29 cellular contexts compared by ENCODE assay signal in the genomic region with DNA sequence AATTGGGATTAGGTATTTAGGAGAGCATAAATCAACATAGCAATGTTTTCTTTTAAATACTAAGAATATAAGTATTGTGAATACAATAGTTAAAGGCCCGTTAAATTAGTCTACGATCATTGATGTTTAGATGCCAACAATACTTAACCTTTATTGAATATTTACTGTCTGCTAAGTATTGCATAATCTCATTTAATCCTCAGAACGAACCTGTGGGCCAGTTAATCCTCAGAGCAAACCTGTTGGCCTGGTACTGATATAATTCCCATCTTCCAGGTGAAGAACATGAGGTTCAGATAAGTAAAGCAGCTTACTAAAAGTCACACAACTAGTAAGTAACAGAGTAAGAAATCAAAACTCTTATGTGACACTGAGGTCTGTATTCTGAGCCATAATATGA. TPM values are rescaled to one million over a fixed set of nuclear protein-coding genes. Genes with fewer than 3 reads are reported as not detected.
"Had no signal": no experiment of that assay in that cellular context is flagged by ENCODE, and none has a peak within 500 bp of the region (broad histone marks: within the 10 kb centered on the region; RNA-seq: fewer than 3 reads in every experiment).

No MANE protein-coding gene starts in this region.

- DNase-seq: activated CD4-positive, alpha-beta T cell treated with anti-CD3 and anti-CD28 coated beads for 4 hours; activated CD4-positive, alpha-beta T cell treated with anti-CD3 and anti-CD28 coated beads, Interleukin-2, amount 10 ng/mL, durations not matched to agents 7 days and 5 days; activated CD4-positive, alpha-beta T cell treated with anti-CD3 and anti-CD28 coated beads, Interleukin-2, amount 50 U/mL, for 48 hours; activated CD4-positive, CD25-positive, alpha-beta regulatory T cell; activated CD4-positive, CD25-positive, alpha-beta regulatory T cell treated with anti-CD3 and anti-CD28 coated beads, Interleukin-2, amount 50 U/mL, for 72 hours; activated CD8-positive, alpha-beta memory T cell treated with anti-CD3 and anti-CD28 coated beads for 24 hours; activated CD8-positive, alpha-beta T cell treated with anti-CD3 and anti-CD28 coated beads for 36 hours; activated effector memory CD4-positive, alpha-beta T cell treated with anti-CD3 and anti-CD28 coated beads, Interleukin-2, amount 50 U/mL, for 16 hours; activated naive CD4-positive, alpha-beta T cell treated with anti-CD3 and anti-CD28 coated beads for 36 hours; activated naive CD8-positive, alpha-beta T cell treated with anti-CD3 and anti-CD28 coated beads, Interleukin-2, amount 10 ng/mL, durations not matched to agents 7 days and 5 days; activated T-cell treated with anti-CD3 and anti-CD28 coated beads, Interleukin-2, amount 50 U/mL, for 48 hours; amniotic stem cell; aorta; body of pancreas; caudate nucleus; cortex of kidney; dermis blood vessel endothelial cell; effector CD4-positive, alpha-beta T cell; effector memory CD8-positive, alpha-beta T cell; erythroblast; esophagus squamous epithelium; foreskin melanocyte; heart right ventricle; T-helper 2 cell had no signal

- H3K4me3 ChIP-seq: body of pancreas, esophagus squamous epithelium, gastroesophageal sphincter, heart right ventricle, hepatocyte had no signal

- H3K27ac ChIP-seq: body of pancreas, esophagus squamous epithelium, gastroesophageal sphincter, heart right ventricle had no signal

- H3K27me3 Mint-ChIP-seq: activated CD4-positive, alpha-beta T cell treated with anti-CD3 and anti-CD28 coated beads, Interleukin-2, amount 10 ng/mL, durations not matched to agents 7 days and 5 days; activated CD8-positive, alpha-beta T cell treated with anti-CD3 and anti-CD28 coated beads for 36 hours; activated naive CD4-positive, alpha-beta T cell treated with anti-CD3 and anti-CD28 coated beads, Interleukin-2, amount 50 U/mL, for 24 hours; activated naive CD8-positive, alpha-beta T cell treated with anti-CD3 and anti-CD28 coated beads, Interleukin-2, amount 10 ng/mL, durations not matched to agents 7 days and 5 days; effector memory CD8-positive, alpha-beta T cell had no signal

- H3K9me3 ChIP-seq: body of pancreas, esophagus squamous epithelium, gastroesophageal sphincter, heart right ventricle had no signal

- H3K27ac Mint-ChIP-seq: activated CD4-positive, alpha-beta T cell treated with anti-CD3 and anti-CD28 coated beads, Interleukin-2, amount 10 ng/mL, durations not matched to agents 7 days and 5 days; activated CD8-positive, alpha-beta T cell treated with anti-CD3 and anti-CD28 coated beads for 36 hours; activated naive CD4-positive, alpha-beta T cell treated with anti-CD3 and anti-CD28 coated beads for 36 hours; activated naive CD4-positive, alpha-beta T cell treated with anti-CD3 and anti-CD28 coated beads, Interleukin-2, amount 50 U/mL, for 24 hours; activated naive CD8-positive, alpha-beta T cell treated with anti-CD3 and anti-CD28 coated beads, Interleukin-2, amount 10 ng/mL, durations not matched to agents 7 days and 5 days; effector memory CD8-positive, alpha-beta T cell had no signal

- H3K27me3 ChIP-seq: body of pancreas, esophagus squamous epithelium, gastroesophageal sphincter, heart right ventricle, hepatocyte had no signal

- H3K4me3 Mint-ChIP-seq: activated CD4-positive, alpha-beta T cell treated with anti-CD3 and anti-CD28 coated beads, Interleukin-2, amount 10 ng/mL, durations not matched to agents 7 days and 5 days; activated CD8-positive, alpha-beta T cell treated with anti-CD3 and anti-CD28 coated beads for 36 hours; activated naive CD4-positive, alpha-beta T cell treated with anti-CD3 and anti-CD28 coated beads for 36 hours; activated naive CD4-positive, alpha-beta T cell treated with anti-CD3 and anti-CD28 coated beads, Interleukin-2, amount 50 U/mL, for 24 hours; activated naive CD8-positive, alpha-beta T cell treated with anti-CD3 and anti-CD28 coated beads, Interleukin-2, amount 10 ng/mL, durations not matched to agents 7 days and 5 days; effector memory CD8-positive, alpha-beta T cell had no signal

- H2AFZ ChIP-seq: hepatocyte had no signal

- ATAC-seq: activated CD8-positive, alpha-beta T cell treated with anti-CD3 and anti-CD28 coated beads for 36 hours; body of pancreas; effector memory CD8-positive, alpha-beta T cell; gastroesophageal sphincter; heart right ventricle had no signal

- H3K9me3 Mint-ChIP-seq: activated CD4-positive, alpha-beta T cell treated with anti-CD3 and anti-CD28 coated beads, Interleukin-2, amount 10 ng/mL, durations not matched to agents 7 days and 5 days; activated CD8-positive, alpha-beta T cell treated with anti-CD3 and anti-CD28 coated beads for 36 hours; activated naive CD4-positive, alpha-beta T cell treated with anti-CD3 and anti-CD28 coated beads for 36 hours; activated naive CD4-positive, alpha-beta T cell treated with anti-CD3 and anti-CD28 coated beads, Interleukin-2, amount 50 U/mL, for 24 hours; activated naive CD8-positive, alpha-beta T cell treated with anti-CD3 and anti-CD28 coated beads, Interleukin-2, amount 10 ng/mL, durations not matched to agents 7 days and 5 days; effector memory CD8-positive, alpha-beta T cell had no signal

- H3K4me2 ChIP-seq: hepatocyte had no signal

RNA-seq across cellular contexts. Expression of a gene that starts 57.4 kb away (rescaled TPM):
- total RNA-seq: activated CD8-positive, alpha-beta T cell treated with anti-CD3 and anti-CD28 coated beads for 36 hours; activated naive CD4-positive, alpha-beta T cell treated with anti-CD3 and anti-CD28 coated beads for 36 hours; activated naive CD8-positive, alpha-beta T cell treated with anti-CD3 and anti-CD28 coated beads, Interleukin-2, amount 10 ng/mL, durations not matched to agents 7 days and 5 days; chondrocyte; T-helper 1 cell treated with Interleukin-12 subunit alpha and Interleukin-12 subunit beta and Interleukin-4 antibody, amounts not matched to agents 30 ng/mL and 1 ng/mL, for 36 hours had no signal
